In genomic region chr20:43949741-43950618, GRCh38 we compare ENCODE assay signal across 8 cellular contexts. TPM values are rescaled to one million over a fixed set of nuclear protein-coding genes. Genes with fewer than 3 reads are reported as not detected.
DNase-seq lines count a peak whose midpoint lies in the region; ATAC-seq, FAIRE-seq and TF ChIP-seq lines count a peak whose summit lies in the region.

No MANE protein-coding gene starts in this region.

- H3K27ac ChIP-seq in astrocyte (ENCODE audit: low read depth, low read length): no peak overlapping the region

- DNase-seq in T-helper 2 cell treated with Interferon-gamma antibody and Interleukin-4, amounts not matched to agents 5 μg/mL and 100 μg/mL, for 36 hours (ENCODE audit: low spot score): peak; percentile 88
- DNase-seq in astrocyte (ENCODE audit: low read depth) (no peak), HuH-7.5 (ENCODE audit: low spot score) (no peak), NCI-H128 (lab: John Stamatoyannopoulos, UW; ENCODE audit: unreplicated experiment) (no peak), NCI-H146 treated with DMSO at 0.1 percent for 48 hours (lab: John Stamatoyannopoulos, UW; ENCODE audit: unreplicated experiment) (no peak)
- DNase-seq in stimulated activated CD4-positive, alpha-beta T cell treated with anti-CD3 and anti-CD28 coated beads, Interleukin-4, amount 100 ng/mL, for 4 hours: peak; percentile 53 to 55

- H2AFZ ChIP-seq in astrocyte (ENCODE audit: low read depth, low read length): no peak overlapping the region

- H3K9me3 Mint-ChIP-seq in T-helper 2 cell treated with Interferon-gamma antibody and Interleukin-4, amounts not matched to agents 5 μg/mL and 100 μg/mL, for 36 hours: no peaks in the 10 kb centered on the region
- no peaks in the 10 kb centered on the region for H3K9me3 Mint-ChIP-seq in astrocyte (ENCODE audit: unreplicated experiment)

- H3K27me3 ChIP-seq in astrocyte (ENCODE audit: insufficient read depth, low read length): no peaks in the 10 kb centered on the region

- H3K4me1 ChIP-seq in astrocyte (ENCODE audit: insufficient read depth, low read length): peaks cover 25% of the 10 kb centered on the region

- ATAC-seq in GM18511 (IDR thresholded peaks at IDR 0.05; ENCODE audit: unreplicated experiment) (peak; percentile 81), HG03095 (IDR thresholded peaks at IDR 0.05; ENCODE audit: unreplicated experiment) (peak; percentile 66)

- peaks cover 35% of the 10 kb centered on the region for H3K27me3 Mint-ChIP-seq in T-helper 2 cell treated with Interferon-gamma antibody and Interleukin-4, amounts not matched to agents 5 μg/mL and 100 μg/mL, for 36 hours (ENCODE audit: low read depth)
- peaks cover 56% of the 10 kb centered on the region for H3K27me3 Mint-ChIP-seq in astrocyte (ENCODE audit: low read depth, unreplicated experiment)

- peak overlapping the region; percentile 65 for H3K4me3 Mint-ChIP-seq in T-helper 2 cell treated with Interferon-gamma antibody and Interleukin-4, amounts not matched to agents 5 μg/mL and 100 μg/mL, for 36 hours
- no peak overlapping the region for H3K4me3 Mint-ChIP-seq in astrocyte (ENCODE audit: unreplicated experiment)

- no peaks in the 10 kb centered on the region for H3K36me3 ChIP-seq in astrocyte (ENCODE audit: insufficient read depth, low read length)

- H3K9ac ChIP-seq in astrocyte (ENCODE audit: low read length): no peak overlapping the region

- TF ChIP-seq CTCF in astrocyte (IDR thresholded peaks at IDR 0.05; ENCODE audit: insufficient read depth, low read depth, low read length): no peak

- peaks cover 1% of the 10 kb centered on the region for H3K36me3 Mint-ChIP-seq in T-helper 2 cell treated with Interferon-gamma antibody and Interleukin-4, amounts not matched to agents 5 μg/mL and 100 μg/mL, for 36 hours (ENCODE audit: low read depth)
- no peaks in the 10 kb centered on the region for H3K36me3 Mint-ChIP-seq in astrocyte (ENCODE audit: low read depth, unreplicated experiment)

- H3K27ac Mint-ChIP-seq in T-helper 2 cell treated with Interferon-gamma antibody and Interleukin-4, amounts not matched to agents 5 μg/mL and 100 μg/mL, for 36 hours: peak overlapping the region; percentile 22
- no peak overlapping the region for H3K27ac Mint-ChIP-seq in astrocyte (ENCODE audit: unreplicated experiment)

- H3K79me2 ChIP-seq in astrocyte (ENCODE audit: insufficient read depth, low read length): no peaks in the 10 kb centered on the region

- H3K4me2 ChIP-seq in astrocyte (ENCODE audit: low read length): peak overlapping the region; percentile 14

- peaks cover 73% of the 10 kb centered on the region for H3K4me1 Mint-ChIP-seq in T-helper 2 cell treated with Interferon-gamma antibody and Interleukin-4, amounts not matched to agents 5 μg/mL and 100 μg/mL, for 36 hours (ENCODE audit: low read depth)
- H3K4me1 Mint-ChIP-seq in astrocyte (ENCODE audit: low read depth, unreplicated experiment): peaks cover 24% of the 10 kb centered on the region

- FAIRE-seq in astrocyte (lab: Jason Lieb, UNC): no peak

- H3K9me3 ChIP-seq in astrocyte (ENCODE audit: insufficient read depth, low read depth, low read length): no peaks in the 10 kb centered on the region

- H3K4me3 ChIP-seq in astrocyte (ENCODE audit: insufficient read depth, low read depth, low read length): no peak overlapping the region

- H4K20me1 ChIP-seq in astrocyte (ENCODE audit: insufficient read depth, low read length): peaks cover 4% of the 10 kb centered on the region

RNA-seq across cellular contexts. Expression of gene TOX2, which starts 35.3 kb away (rescaled TPM):
- total RNA-seq in astrocyte: 0.16 TPM in 1 of 2 replicates, not detected in the other

Comparison
In these comparisons a context has a peak if more than half of its experiments do, and no peak if none do; other contexts are left out.
1. DNase-seq: peak in T-helper 2 cell treated with Interferon-gamma antibody and Interleukin-4, amounts not matched to agents 5 μg/mL and 100 μg/mL, for 36 hours (single experiment) and stimulated activated CD4-positive, alpha-beta T cell treated with anti-CD3 and anti-CD28 coated beads, Interleukin-4, amount 100 ng/mL, for 4 hours (2 of 2); none in astrocyte (single experiment), HuH-7.5 (single experiment), NCI-H128 (single experiment) and NCI-H146 treated with DMSO at 0.1 percent for 48 hours (single experiment).